9 cellular contexts compared by ENCODE assay signal in the genomic region with DNA sequence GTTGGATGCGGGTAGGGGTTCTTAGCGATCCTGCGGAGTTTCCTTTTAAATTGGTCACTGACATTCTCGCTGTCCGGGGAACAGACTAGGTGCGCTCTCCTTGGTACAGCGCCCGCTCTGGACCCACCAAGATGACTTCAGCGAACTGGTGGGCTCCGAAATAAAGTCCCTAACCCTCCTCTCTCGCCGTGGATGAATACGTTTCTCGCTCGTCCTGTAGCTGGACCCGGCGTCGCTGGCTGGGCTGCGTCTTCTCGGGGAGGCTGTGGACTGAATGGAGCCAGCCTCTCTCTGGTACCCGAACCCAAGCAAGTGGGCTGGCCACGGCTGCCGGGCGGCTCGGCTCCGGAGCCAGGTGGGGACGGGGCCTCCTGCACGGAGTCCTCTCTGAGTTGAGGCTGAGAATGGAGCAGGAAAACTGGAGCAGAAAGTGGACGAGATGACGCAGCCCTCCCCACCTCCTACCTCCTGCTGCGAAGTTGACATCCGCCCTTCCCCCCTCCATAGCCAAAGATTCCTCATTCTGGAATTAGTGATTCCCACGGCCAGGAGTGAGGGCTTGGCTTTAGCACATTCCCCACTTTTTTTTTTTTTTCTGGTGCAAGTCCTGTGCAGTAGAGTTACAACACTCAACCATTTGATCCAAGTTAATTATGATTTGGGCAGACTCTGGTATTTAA. TPM values are rescaled to one million over a fixed set of nuclear protein-coding genes. Genes with fewer than 3 reads are reported as not detected.
DNase-seq lines count a peak whose midpoint lies in the region; ATAC-seq lines count a peak whose summit lies in the region.
"Had no signal": no experiment of that assay in that cellular context is flagged by ENCODE, and none has a peak within 500 bp of the region (broad histone marks: within the 10 kb centered on the region; RNA-seq: fewer than 3 reads in every experiment).

No MANE protein-coding gene starts in this region.

- H3K27ac ChIP-seq in ACC112 (ENCODE audit: low read depth, low read length) = no peak overlapping the region

- H3K36me3 Mint-ChIP-seq in dendritic cell treated with granulocyte-macrophage colony-stimulating factor and Interleukin-4, amounts not matched to agents 40 ng/mL and 50 ng/mL, for 4 days (ENCODE audit: low read depth) = no peaks in the 10 kb centered on the region

- no peaks in the 10 kb centered on the region for H3K9me3 Mint-ChIP-seq in dendritic cell treated with granulocyte-macrophage colony-stimulating factor and Interleukin-4, amounts not matched to agents 40 ng/mL and 50 ng/mL, for 4 days

- intact Hi-C loops in dendritic cell treated with granulocyte-macrophage colony-stimulating factor and Interleukin-4, amounts not matched to agents 40 ng/mL and 50 ng/mL, for 4 days (cut with micrococcal nuclease) = loop anchor here (2.0 kb wide), 1 partner anchor 21 kb away; no protein-coding TSS in a partner anchor

- no peaks in the 10 kb centered on the region for H3K9me3 ChIP-seq in mucosa of stomach (ENCODE audit: control insufficient read depth, low read length)

- H3K4me3 ChIP-seq in ACC112 (ENCODE audit: low read depth, low read length) (peak overlapping the region; percentile 88), mucosa of stomach (ENCODE audit: low read length) (peak overlapping the region; percentile 35)
- H3K4me3 ChIP-seq: GM12878 had no signal

- H3K9ac ChIP-seq in mucosa of stomach (ENCODE audit: low read length) = peak overlapping the region; percentile 88

- H3K4me1 Mint-ChIP-seq in dendritic cell treated with granulocyte-macrophage colony-stimulating factor and Interleukin-4, amounts not matched to agents 40 ng/mL and 50 ng/mL, for 4 days (ENCODE audit: low read depth) = peaks cover 47% of the 10 kb centered on the region

- DNase-seq in HT1080 (ENCODE audit: low read depth) = peak; percentile 65
- no peak for DNase-seq in COLO829 (ENCODE audit: low spot score)
- no peak for DNase-seq in NCI-H2171 (lab: John Stamatoyannopoulos, UW)
- DNase-seq in stimulated activated naive CD4-positive, alpha-beta T cell treated with Interleukin-2 at 50 U/mL for 16 hours (lab: John Stamatoyannopoulos, UW) = no peak

- H3K36me3 ChIP-seq in ACC112 (ENCODE audit: insufficient read depth, low read length) = no peaks in the 10 kb centered on the region
- H3K36me3 ChIP-seq in mucosa of stomach (ENCODE audit: control insufficient read depth, insufficient read depth, low read length) = no peaks in the 10 kb centered on the region

- ATAC-seq in GM21825 (IDR thresholded peaks at IDR 0.05; ENCODE audit: unreplicated experiment) = no peak
- ATAC-seq: GM12878 had no signal

- H2AFZ ChIP-seq in ACC112 (ENCODE audit: low read length, unreplicated experiment) = no peak overlapping the region

- peaks cover 91% of the 10 kb centered on the region for H3K27me3 Mint-ChIP-seq in dendritic cell treated with granulocyte-macrophage colony-stimulating factor and Interleukin-4, amounts not matched to agents 40 ng/mL and 50 ng/mL, for 4 days

- H3K27me3 ChIP-seq in ACC112 (ENCODE audit: insufficient read depth, low read length) (peaks cover 26% of the 10 kb centered on the region), mucosa of stomach (ENCODE audit: control insufficient read depth, insufficient read depth, low read length) (peaks cover 29% of the 10 kb centered on the region)

- H3K4me1 ChIP-seq in ACC112 (ENCODE audit: control insufficient read depth, insufficient read depth, low read length, unreplicated experiment) = peaks cover 15% of the 10 kb centered on the region
- peaks cover 39% of the 10 kb centered on the region for H3K4me1 ChIP-seq in mucosa of stomach (ENCODE audit: control insufficient read depth, insufficient read depth, low read length)

- no peaks in the 10 kb centered on the region for H3K79me2 ChIP-seq in ACC112 (ENCODE audit: control insufficient read depth, insufficient read depth, low read length, unreplicated experiment)

- no peak overlapping the region for H3K27ac Mint-ChIP-seq in dendritic cell treated with granulocyte-macrophage colony-stimulating factor and Interleukin-4, amounts not matched to agents 40 ng/mL and 50 ng/mL, for 4 days

- H3K4me3 Mint-ChIP-seq in dendritic cell treated with granulocyte-macrophage colony-stimulating factor and Interleukin-4, amounts not matched to agents 40 ng/mL and 50 ng/mL, for 4 days = peak overlapping the region; percentile 57

RNA-seq across cellular contexts. Expression of gene UNC5B, which starts 1.5 kb away (rescaled TPM):
- 1.7 and 2.9 TPM in 2 replicates for total RNA-seq in HT1080 (2014; rRNA removed; shearing (Covaris generic))
- 2.5 and 3.5 TPM in 2 replicates for polyA plus RNA-seq in HT1080 (2015; cell fraction: cytosol; rRNA removed)
- polyA plus RNA-seq in HT1080 (2015; cell fraction: nucleus; rRNA removed) = 6.3 and 6.9 TPM in 2 replicates
